Comparison of ENCODE assay signal across 8 cellular contexts in the genomic region with DNA sequence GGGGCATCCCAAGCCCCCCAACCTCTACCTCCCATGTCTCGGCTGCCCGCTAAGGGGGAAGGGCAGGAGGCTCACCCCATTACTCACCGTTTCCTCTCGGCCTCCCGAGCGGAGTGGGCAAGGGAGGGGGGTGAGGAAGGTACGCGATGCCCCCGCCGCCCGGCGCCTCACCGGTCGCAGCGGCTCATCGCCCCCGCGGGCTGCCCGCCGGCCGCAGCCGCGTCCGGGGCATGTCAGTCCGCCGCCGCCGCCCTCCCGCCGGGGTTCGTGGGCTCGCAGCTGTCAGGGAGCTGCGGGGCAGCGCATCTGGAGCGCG. TPM values are rescaled to one million over a fixed set of nuclear protein-coding genes. Genes with fewer than 3 reads are reported as not detected.
DNase-seq lines count a peak whose midpoint lies in the region; ATAC-seq and TF ChIP-seq lines count a peak whose summit lies in the region.

No MANE protein-coding gene starts in this region.

- whole genome bisulfite sequencing in thyroid gland, 2 donors: 0% methylated on average over 2 of the region's 36 CpGs; no CpG with 5 or more reads in 1 of the 2 donors

- H2AFZ ChIP-seq in SU-DHL-6 (ENCODE audit: low read depth, low read length, severe bottlenecking): no peak overlapping the region

- CTCF ChIA-PET in AG04449 (lab: Yijun Ruan, JAX): no interaction called here

- peak overlapping the region; percentile 16 for H3K4me2 ChIP-seq in SU-DHL-6 (ENCODE audit: low read depth, low read length, poor library complexity, severe bottlenecking)

- no peaks in the 10 kb centered on the region for H4K20me1 ChIP-seq in SU-DHL-6 (ENCODE audit: low read depth, low read length)

- no peak overlapping the region for H3K9ac ChIP-seq in SU-DHL-6 (ENCODE audit: low read length)

- intact Hi-C loops in gastrocnemius medialis (cut with DNase I; ENCODE audit: low total_unique reads): loop anchor here (1.0 to 10.0 kb wide), 5 partner anchors 39 to 553 kb away; a partner anchor contains a TSS
- intact Hi-C loops in thyroid gland (cut with DNase I): no loop called here

- no peak for TF ChIP-seq POLR2A in gastrocnemius medialis (IDR thresholded peaks at IDR 0.05)
- TF ChIP-seq POLR2A in thyroid gland (IDR thresholded peaks at IDR 0.05): no peak

- H3K9me3 ChIP-seq in SU-DHL-6 (ENCODE audit: insufficient read depth, low read length): no peaks in the 10 kb centered on the region
- H3K9me3 ChIP-seq in gastrocnemius medialis: no peaks in the 10 kb centered on the region
- no peaks in the 10 kb centered on the region for H3K9me3 ChIP-seq in thyroid gland

- H3K9me2 ChIP-seq in SU-DHL-6 (replicated peaks; ENCODE audit: insufficient read depth, low read length): no peaks in the 10 kb centered on the region

- H3K79me2 ChIP-seq in SU-DHL-6 (ENCODE audit: insufficient read depth, low read length): no peaks in the 10 kb centered on the region

- H3K4me3 ChIP-seq in AG04449 (ENCODE audit: low read depth, low read length) (peak overlapping the region; percentile 54), SU-DHL-6 (ENCODE audit: insufficient read depth, low read length, poor library complexity, severe bottlenecking) (no peak overlapping the region), foreskin fibroblast (ENCODE audit: low read depth in 1 of 2, low read length in 2 of 2) (peak overlapping the region; percentile 48 to 51), gastrocnemius medialis (peak overlapping the region; percentile 61 to 84 (median 74)), thyroid gland (replicated peaks in 1 of 3) (peak overlapping the region in 1 of 3 donors; percentile 26)

- H3K27ac ChIP-seq in SU-DHL-6 (ENCODE audit: low read depth, low read length) (no peak overlapping the region), gastrocnemius medialis (peak overlapping the region; percentile 92 to 95 (median 94)), thyroid gland (no peak overlapping the region)

- H3K27me3 ChIP-seq in SU-DHL-6 (ENCODE audit: low read length) (no peaks in the 10 kb centered on the region), gastrocnemius medialis (no peaks in the 10 kb centered on the region), thyroid gland (no peaks in the 10 kb centered on the region)

- H3K4me1 ChIP-seq in gastrocnemius medialis (peaks cover 34 to 48% of the 10 kb centered on the region in 2 donors), thyroid gland (peaks cover 15 to 24% of the 10 kb centered on the region in 2 donors)

- in situ Hi-C loops in gastrocnemius medialis (cut with MboI; ENCODE audit: low sequenced_read_pairs in 4 of 4): no loop called here

- POLR2A ChIA-PET in AG04449 (lab: Yijun Ruan, JAX): no interaction called here

- no peaks in the 10 kb centered on the region for H3K36me3 ChIP-seq in SU-DHL-6 (ENCODE audit: low read length)
- H3K36me3 ChIP-seq in gastrocnemius medialis: no peaks in the 10 kb centered on the region
- no peaks in the 10 kb centered on the region for H3K36me3 ChIP-seq in thyroid gland

- DNase-seq in AG04449 (ENCODE audit: low read depth, low spot score): no peak
- peak; percentile 13 to 39 for DNase-seq in foreskin fibroblast
- DNase-seq in gastrocnemius medialis: peak in 1 of 2 donors; percentile 41
- no peak for DNase-seq in A172 (ENCODE audit: low spot score)
- DNase-seq in thyroid gland: no peak

- TF ChIP-seq CTCF in AG04449 (IDR thresholded peaks at IDR 0.05; ENCODE audit: insufficient read depth, low read length, missing control alignments): no peak
- TF ChIP-seq CTCF in SU-DHL-6 (IDR thresholded peaks at IDR 0.05; ENCODE audit: insufficient read depth, low read length, poor library complexity, severe bottlenecking): no peak
- TF ChIP-seq CTCF in foreskin fibroblast (IDR thresholded peaks at IDR 0.05; ENCODE audit: low read depth, low read length): no peak
- TF ChIP-seq CTCF in gastrocnemius medialis (IDR thresholded peaks at IDR 0.05 in 4 of 5, conservative IDR thresholded peaks at IDR 0.05 in 1 of 5): no peak
- TF ChIP-seq CTCF in thyroid gland (IDR thresholded peaks at IDR 0.05): no peak

- no peaks in the 10 kb centered on the region for H3F3A ChIP-seq in SU-DHL-6 (ENCODE audit: insufficient read depth)

- peak; percentile 5 for ATAC-seq in GM19043 (IDR thresholded peaks at IDR 0.05; ENCODE audit: low read depth, unreplicated experiment)
- ATAC-seq in gastrocnemius medialis: peak; percentile 33 to 35
- ATAC-seq in GM21515 (IDR thresholded peaks at IDR 0.05; ENCODE audit: unreplicated experiment): no peak

RNA-seq across cellular contexts. Expression of a gene that starts 0.5 kb away (rescaled TPM):
- total RNA-seq in gastrocnemius medialis (10 to 100 TPM in 3 of 4 donors, 1 to 10 TPM in 1; 8.5 to 14.1 (median 12.6) TPM), thyroid gland (under 1 TPM in 1 of 4 donors, not detected in 3; 0.29 TPM)
- not detected in 2 replicates for total RNA-seq in A172 (2014; rRNA removed; shearing (Covaris generic))

Comparison
In these comparisons a context has a peak if more than half of its experiments do, and no peak if none do; other contexts are left out.
1. DNase-seq: peak in foreskin fibroblast (2 of 2); none in AG04449 (single experiment), A172 (single experiment) and thyroid gland (0 of 2).
2. H3K27ac ChIP-seq: peak in gastrocnemius medialis (4 of 4); none in SU-DHL-6 (single experiment) and thyroid gland (0 of 3).